39 cellular contexts compared by ENCODE assay signal in genomic region chr20:56043227-56043626, GRCh38. TPM values are rescaled to one million over a fixed set of nuclear protein-coding genes. Genes with fewer than 3 reads are reported as not detected.
"Had no signal": no experiment of that assay in that cellular context is flagged by ENCODE, and none has a peak within 500 bp of the region (broad histone marks: within the 10 kb centered on the region; RNA-seq: fewer than 3 reads in every experiment).

No MANE protein-coding gene starts in this region.

- H3K4me3 ChIP-seq: adrenal gland, ascending aorta, body of pancreas, breast epithelium, cardiac muscle cell had no signal

- H3K36me3 ChIP-seq: adrenal gland, ascending aorta, brain microvascular endothelial cell, breast epithelium, cardiac muscle cell had no signal

- H3K27ac Mint-ChIP-seq: activated naive CD4-positive, alpha-beta T cell treated with anti-CD3 and anti-CD28 coated beads for 36 hours; activated naive CD4-positive, alpha-beta T cell treated with anti-CD3 and anti-CD28 coated beads, Interleukin-2, amount 10 ng/mL, durations not matched to agents 7 days and 5 days; activated naive CD4-positive, alpha-beta T cell treated with anti-CD3 and anti-CD28 coated beads, Interleukin-2, amount 50 U/mL, for 24 hours; activated naive CD4-positive, alpha-beta T cell treated with anti-CD3 and anti-CD28 coated beads, Interleukin-2, amount 50 U/mL, for 72 hours; activated naive CD8-positive, alpha-beta T cell; activated naive CD8-positive, alpha-beta T cell treated with anti-CD3 and anti-CD28 coated beads for 36 hours; activated naive CD8-positive, alpha-beta T cell treated with anti-CD3 and anti-CD28 coated beads, Interleukin-2, amount 10 ng/mL, durations not matched to agents 7 days and 5 days; activated naive CD8-positive, alpha-beta T cell treated with anti-CD3 and anti-CD28 coated beads, Interleukin-2, amount 50 U/mL, for 24 hours; activated T-cell treated with anti-CD3 and anti-CD28 coated beads, Interleukin-2, amount 50 U/mL, for 24 hours; activated T-cell treated with anti-CD3 and anti-CD28 coated beads, Interleukin-2, amount 50 U/mL, for 72 hours; activated T-helper 1 cell treated with anti-CD3 and anti-CD28 coated beads, Interleukin-12 subunit alpha, Interleukin-12 subunit beta, Interleukin-2, Interleukin-4 antibody, amounts not matched to agents 30 ng/mL and 10 ng/mL and 1 ng/mL, durations not matched to agents 14 hours and 24 hours and 36 hours; activated T-helper 17 cell treated with anti-CD3 and anti-CD28 coated beads, Interleukin-2, amount 50 U/mL, for 72 hours; activated T-helper 2 cell treated with anti-CD3 and anti-CD28 coated beads, Interferon-gamma antibody, Interleukin-2, Interleukin-4, amounts not matched to agents 10 μg/mL and 5 μg/mL and 100 μg/mL, durations not matched to agents 14 hours and 24 hours and 36 hours; brain had no signal

- DNase-seq: activated effector memory CD4-positive, alpha-beta T cell treated with anti-CD3 and anti-CD28 coated beads, Interleukin-2, amount 50 U/mL, for 16 hours; activated effector memory CD4-positive, alpha-beta T cell treated with Interleukin-2 at 50 U/mL for 16 hours; activated gamma-delta T cell; activated gamma-delta T cell treated with Interleukin-2 at 50 U/mL for 16 hours; activated naive CD4-positive, alpha-beta T cell; activated naive CD4-positive, alpha-beta T cell treated with anti-CD3 and anti-CD28 coated beads for 36 hours; activated naive CD4-positive, alpha-beta T cell treated with anti-CD3 and anti-CD28 coated beads, Interleukin-2, amount 10 ng/mL, durations not matched to agents 7 days and 5 days; activated naive CD4-positive, alpha-beta T cell treated with anti-CD3 and anti-CD28 coated beads, Interleukin-2, amount 50 U/mL, for 16 hours; activated naive CD4-positive, alpha-beta T cell treated with Interleukin-2 at 50 U/mL for 16 hours; activated naive CD8-positive, alpha-beta T cell treated with anti-CD3 and anti-CD28 coated beads for 36 hours; activated naive CD8-positive, alpha-beta T cell treated with anti-CD3 and anti-CD28 coated beads, Interleukin-2, amount 10 ng/mL, durations not matched to agents 7 days and 5 days; activated naive CD8-positive, alpha-beta T cell treated with anti-CD3 and anti-CD28 coated beads, Interleukin-2, amount 50 U/mL, for 24 hours; activated T-cell treated with anti-CD3 and anti-CD28 coated beads, Interleukin-2, amount 50 U/mL, for 1 hour; activated T-cell treated with anti-CD3 and anti-CD28 coated beads, Interleukin-2, amount 50 U/mL, for 24 hours; activated T-cell treated with anti-CD3 and anti-CD28 coated beads, Interleukin-2, amount 50 U/mL, for 4 hours; activated T-cell treated with anti-CD3 and anti-CD28 coated beads, Interleukin-2, amount 50 U/mL, for 48 hours; activated T-cell treated with anti-CD3 and anti-CD28 coated beads, Interleukin-2, amount 50 U/mL, for 72 hours; adrenal gland; amniotic stem cell; anterior cingulate cortex; aorta; body of pancreas; brain microvascular endothelial cell; central memory CD4-positive, alpha-beta T cell; cerebellar nuclear complex had no signal

- H3K9me3 ChIP-seq: adrenal gland, ascending aorta, body of pancreas, breast epithelium had no signal

- H3K9me3 Mint-ChIP-seq: activated naive CD4-positive, alpha-beta T cell treated with anti-CD3 and anti-CD28 coated beads for 36 hours; activated naive CD4-positive, alpha-beta T cell treated with anti-CD3 and anti-CD28 coated beads, Interleukin-2, amount 50 U/mL, for 24 hours; activated T-cell treated with anti-CD3 and anti-CD28 coated beads, Interleukin-2, amount 50 U/mL, for 4 hours had no signal

- ATAC-seq: activated naive CD4-positive, alpha-beta T cell treated with anti-CD3 and anti-CD28 coated beads, Interleukin-2, amount 50 U/mL, for 72 hours; activated naive CD8-positive, alpha-beta T cell treated with anti-CD3 and anti-CD28 coated beads, Interleukin-2, amount 50 U/mL, for 24 hours; activated T-cell treated with anti-CD3 and anti-CD28 coated beads, Interleukin-2, amount 50 U/mL, for 4 hours; activated T-cell treated with anti-CD3 and anti-CD28 coated beads, Interleukin-2, amount 50 U/mL, for 72 hours; activated T-helper 17 cell treated with anti-CD3 and anti-CD28 coated beads, Interleukin-2, amount 50 U/mL, for 72 hours; body of pancreas had no signal

- H3K27me3 Mint-ChIP-seq: activated naive CD4-positive, alpha-beta T cell treated with anti-CD3 and anti-CD28 coated beads, Interleukin-2, amount 10 ng/mL, durations not matched to agents 7 days and 5 days; activated naive CD4-positive, alpha-beta T cell treated with anti-CD3 and anti-CD28 coated beads, Interleukin-2, amount 50 U/mL, for 24 hours; activated naive CD8-positive, alpha-beta T cell treated with anti-CD3 and anti-CD28 coated beads for 36 hours; activated naive CD8-positive, alpha-beta T cell treated with anti-CD3 and anti-CD28 coated beads, Interleukin-2, amount 10 ng/mL, durations not matched to agents 7 days and 5 days; activated naive CD8-positive, alpha-beta T cell treated with anti-CD3 and anti-CD28 coated beads, Interleukin-2, amount 50 U/mL, for 24 hours; activated T-cell treated with anti-CD3 and anti-CD28 coated beads, Interleukin-2, amount 50 U/mL, for 24 hours; activated T-helper 17 cell treated with anti-CD3 and anti-CD28 coated beads, Interleukin-2, amount 50 U/mL, for 72 hours; central memory CD8-positive, alpha-beta T cell had no signal

- H3K27ac ChIP-seq: adrenal gland, ascending aorta, body of pancreas, brain microvascular endothelial cell, breast epithelium, cardiac muscle cell had no signal

- H3K27me3 ChIP-seq: adrenal gland, ascending aorta, body of pancreas, brain microvascular endothelial cell, breast epithelium, cardiac muscle cell had no signal

- FAIRE-seq: astrocyte, bronchial epithelial cell had no signal

- H3K4me3 Mint-ChIP-seq: activated naive CD4-positive, alpha-beta T cell treated with anti-CD3 and anti-CD28 coated beads for 36 hours; activated naive CD4-positive, alpha-beta T cell treated with anti-CD3 and anti-CD28 coated beads, Interleukin-2, amount 10 ng/mL, durations not matched to agents 7 days and 5 days; activated naive CD4-positive, alpha-beta T cell treated with anti-CD3 and anti-CD28 coated beads, Interleukin-2, amount 50 U/mL, for 24 hours; activated naive CD8-positive, alpha-beta T cell; activated naive CD8-positive, alpha-beta T cell treated with anti-CD3 and anti-CD28 coated beads for 36 hours; activated naive CD8-positive, alpha-beta T cell treated with anti-CD3 and anti-CD28 coated beads, Interleukin-2, amount 10 ng/mL, durations not matched to agents 7 days and 5 days; activated naive CD8-positive, alpha-beta T cell treated with anti-CD3 and anti-CD28 coated beads, Interleukin-2, amount 50 U/mL, for 24 hours; activated T-cell treated with anti-CD3 and anti-CD28 coated beads, Interleukin-2, amount 50 U/mL, for 24 hours; activated T-cell treated with anti-CD3 and anti-CD28 coated beads, Interleukin-2, amount 50 U/mL, for 4 hours; activated T-cell treated with anti-CD3 and anti-CD28 coated beads, Interleukin-2, amount 50 U/mL, for 72 hours; activated T-helper 1 cell treated with anti-CD3 and anti-CD28 coated beads, Interleukin-12 subunit alpha, Interleukin-12 subunit beta, Interleukin-2, Interleukin-4 antibody, amounts not matched to agents 30 ng/mL and 10 ng/mL and 1 ng/mL, durations not matched to agents 14 hours and 24 hours and 36 hours; activated T-helper 17 cell treated with anti-CD3 and anti-CD28 coated beads, Interleukin-2, amount 50 U/mL, for 72 hours; brain; central memory CD8-positive, alpha-beta T cell had no signal

- H3K4me1 ChIP-seq: adrenal gland, ascending aorta, body of pancreas, breast epithelium had no signal

- H3K36me3 Mint-ChIP-seq: activated naive CD4-positive, alpha-beta T cell treated with anti-CD3 and anti-CD28 coated beads, Interleukin-2, amount 10 ng/mL, durations not matched to agents 7 days and 5 days; activated naive CD4-positive, alpha-beta T cell treated with anti-CD3 and anti-CD28 coated beads, Interleukin-2, amount 50 U/mL, for 24 hours; activated naive CD8-positive, alpha-beta T cell; activated naive CD8-positive, alpha-beta T cell treated with anti-CD3 and anti-CD28 coated beads for 36 hours; activated naive CD8-positive, alpha-beta T cell treated with anti-CD3 and anti-CD28 coated beads, Interleukin-2, amount 10 ng/mL, durations not matched to agents 7 days and 5 days; brain had no signal

- H3K4me1 Mint-ChIP-seq: activated naive CD4-positive, alpha-beta T cell treated with anti-CD3 and anti-CD28 coated beads, Interleukin-2, amount 10 ng/mL, durations not matched to agents 7 days and 5 days; activated naive CD4-positive, alpha-beta T cell treated with anti-CD3 and anti-CD28 coated beads, Interleukin-2, amount 50 U/mL, for 24 hours; activated naive CD8-positive, alpha-beta T cell treated with anti-CD3 and anti-CD28 coated beads for 36 hours; activated naive CD8-positive, alpha-beta T cell treated with anti-CD3 and anti-CD28 coated beads, Interleukin-2, amount 10 ng/mL, durations not matched to agents 7 days and 5 days; activated naive CD8-positive, alpha-beta T cell treated with anti-CD3 and anti-CD28 coated beads, Interleukin-2, amount 50 U/mL, for 24 hours; activated T-helper 17 cell treated with anti-CD3 and anti-CD28 coated beads, Interleukin-2, amount 50 U/mL, for 72 hours; brain; central memory CD8-positive, alpha-beta T cell had no signal

RNA-seq across cellular contexts. Expression of gene CBLN4, which starts 37.9 kb away (rescaled TPM):
- total RNA-seq: activated naive CD4-positive, alpha-beta T cell treated with anti-CD3 and anti-CD28 coated beads for 36 hours; activated naive CD4-positive, alpha-beta T cell treated with anti-CD3 and anti-CD28 coated beads, Interleukin-2, amount 50 U/mL, for 72 hours; activated naive CD8-positive, alpha-beta T cell treated with anti-CD3 and anti-CD28 coated beads for 36 hours; activated naive CD8-positive, alpha-beta T cell treated with anti-CD3 and anti-CD28 coated beads, Interleukin-2, amount 10 ng/mL, durations not matched to agents 7 days and 5 days; activated T-cell treated with anti-CD3 and anti-CD28 coated beads, Interleukin-2, amount 50 U/mL, for 4 hours; activated T-cell treated with anti-CD3 and anti-CD28 coated beads, Interleukin-2, amount 50 U/mL, for 72 hours; activated T-helper 1 cell treated with anti-CD3 and anti-CD28 coated beads, Interleukin-12 subunit alpha, Interleukin-12 subunit beta, Interleukin-2, Interleukin-4 antibody, amounts not matched to agents 30 ng/mL and 10 ng/mL and 1 ng/mL, durations not matched to agents 14 hours and 24 hours and 36 hours; activated T-helper 17 cell treated with anti-CD3 and anti-CD28 coated beads, Interleukin-2, amount 50 U/mL, for 72 hours; activated T-helper 2 cell treated with anti-CD3 and anti-CD28 coated beads, Interferon-gamma antibody, Interleukin-2, Interleukin-4, amounts not matched to agents 10 μg/mL and 5 μg/mL and 100 μg/mL, durations not matched to agents 14 hours and 24 hours and 36 hours; astrocyte; bronchial epithelial cell; cardiac muscle cell; chondrocyte had no signal
- polyA plus RNA-seq: cardiac muscle cell had no signal
